ENCODE assay signal across 2 cellular contexts in genomic region chr5:157540707-157541451, GRCh38.
A peak's percentile ranks its signal among the peaks of the same experiment; 100 is the strongest.
TF ChIP-seq lines count a peak whose summit lies in the region.

No MANE protein-coding gene starts in this region.

TF ChIP-seq in PFSK-1, 5 proteins besides CTCF, POLR2A, EP300 and RAD21:
- peak in 1 of 2 experiments; percentile 65; a peak in 1 of 4 replicates for TF ChIP-seq REST (IDR thresholded peaks at IDR 0.05; ENCODE audit: insufficient read depth in 1 of 2, low read depth in 2 of 2, low read length in 2 of 2)
- TF ChIP-seq SIN3A (IDR thresholded peaks at IDR 0.05; ENCODE audit: borderline replicate concordance, insufficient read depth, low read length) = no peak
- peak; percentile 56 for TF ChIP-seq POLR2AphosphoS5 (IDR thresholded peaks at IDR 0.05; ENCODE audit: low read depth, low read length)
- TF ChIP-seq FOXP2 (optimal IDR thresholded peaks at IDR 0.05; ENCODE audit: borderline replicate concordance, extremely low read depth, extremely low read length, insufficient read depth) = peak; percentile 60

TF ChIP-seq in liver, 16 proteins besides CTCF, POLR2A, EP300 and RAD21 (continued from another document):
- TF ChIP-seq REST (IDR thresholded peaks at IDR 0.05) (no peak), JUND (IDR thresholded peaks at IDR 0.05) (no peak), TAF1 (conservative IDR thresholded peaks at IDR 0.05) (no peak), RXRA (IDR thresholded peaks at IDR 0.05) (no peak), FOXA2 (IDR thresholded peaks at IDR 0.05) (no peak), SP1 (IDR thresholded peaks at IDR 0.05) (peak; percentile 18)
TF ChIP-seq in liver: peak in this region for 2.
